In the genomic region with DNA sequence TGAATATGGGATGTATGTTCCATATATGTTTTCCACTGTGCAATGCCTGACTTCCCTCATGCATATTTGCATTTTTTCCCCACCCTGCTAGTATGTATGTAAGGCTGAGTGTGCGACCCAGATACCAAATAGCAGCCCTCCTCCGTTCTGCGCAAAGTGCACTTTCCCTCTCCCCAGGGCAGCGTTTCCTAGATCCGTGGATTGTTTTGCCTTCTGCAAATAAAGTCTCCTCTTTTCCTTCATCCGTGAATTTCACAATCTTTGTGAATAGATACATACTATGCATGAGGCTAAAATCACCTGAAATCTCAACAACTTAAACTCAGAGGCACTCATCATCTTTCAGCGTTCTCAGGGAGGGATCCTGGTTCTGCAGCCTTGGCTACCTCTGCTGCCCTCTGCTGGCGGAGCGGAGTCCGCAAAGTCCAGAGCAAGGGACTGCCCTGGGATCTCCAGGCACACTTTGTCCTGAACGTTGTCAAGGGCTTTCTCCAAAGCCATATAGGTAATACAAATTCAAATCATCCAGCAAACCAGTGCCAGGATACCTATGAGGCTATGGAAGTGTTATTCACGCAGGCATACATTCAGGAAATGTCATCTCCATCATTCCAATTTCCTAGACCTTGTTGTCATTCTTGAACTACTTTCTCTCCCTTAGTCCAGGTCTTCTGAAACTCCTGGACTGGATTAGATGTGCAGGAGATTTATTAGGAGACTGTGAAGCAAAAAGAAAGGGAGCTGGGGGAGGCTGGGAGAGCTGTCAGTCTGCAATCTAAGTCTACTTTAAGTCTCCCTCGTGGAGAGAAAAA, we compare ENCODE assay signal across 8 cellular contexts. TPM values are rescaled to one million over a fixed set of nuclear protein-coding genes. Genes with fewer than 3 reads are reported as not detected.
DNase-seq lines count a peak whose midpoint lies in the region; ATAC-seq and TF ChIP-seq lines count a peak whose summit lies in the region.

No MANE protein-coding gene starts in this region.

- ATAC-seq in HG02763 (IDR thresholded peaks at IDR 0.05; ENCODE audit: unreplicated experiment) = peak; percentile 88

- peak; percentile 94 for TF ChIP-seq CTCF in GM12874 (IDR thresholded peaks at IDR 0.05; ENCODE audit: insufficient read depth, low read depth, low read length)
- peak; percentile 99 for TF ChIP-seq CTCF in choroid plexus epithelial cell (conservative IDR thresholded peaks at IDR 0.05; ENCODE audit: low read depth, low read length)
- TF ChIP-seq CTCF in lower leg skin (IDR thresholded peaks at IDR 0.05) = no peak

- H3K4me3 ChIP-seq in choroid plexus epithelial cell (ENCODE audit: low read depth, low read length) (no peak overlapping the region), lower leg skin (ENCODE audit: low read depth, poor library complexity, severe bottlenecking) (no peak overlapping the region)

- intact Hi-C loops in lower leg skin (cut with DNase I; ENCODE audit: low total_unique reads) = no loop called here

- TF ChIP-seq POLR2A in lower leg skin (IDR thresholded peaks at IDR 0.05) = no peak

- 37 to 39% methylated on average over 13 of the region's 13 CpGs for WGBS in lower leg skin, 2 donors

- peak; percentile 31 for DNase-seq in A172 (ENCODE audit: low spot score)
- peak; percentile 30 for DNase-seq in NCI-H2029 treated with DMSO at 0.1 percent for 48 hours (lab: John Stamatoyannopoulos, UW)
- DNase-seq in activated CD4-positive, alpha-beta T cell treated with anti-CD3 and anti-CD28 coated beads for 24 hours (ENCODE audit: low read depth in 2 of 2) = peak; percentile 69 to 75
- DNase-seq in choroid plexus epithelial cell (ENCODE audit: low read depth) = peak; percentile 77
- DNase-seq in lower leg skin (ENCODE audit: low spot score in 2 of 2) = peak; percentile 45 to 95
- peak; percentile 57 to 64 (median 57) for DNase-seq in stimulated activated CD4-positive, alpha-beta T cell treated with anti-CD3 and anti-CD28 coated beads, TNF-alpha, amount 100 ng/mL, for 4 hours (ENCODE audit: low read depth in 3 of 3)

RNA-seq across cellular contexts. Expression of gene CNTF, which starts 53.1 kb away (rescaled TPM):
- total RNA-seq in A172 (2014; rRNA removed; shearing (Covaris generic)) = 0.07 and 0.41 TPM in 2 replicates
- total RNA-seq in lower leg skin = 1 to 10 TPM in 3 of 4 donors, under 1 TPM in 1; 0.89 to 2.3 (median 1.6) TPM

RNA-seq across cellular contexts. Expression of gene GLYAT, which starts 56.2 kb away (rescaled TPM):
- not detected in 2 replicates for total RNA-seq in A172 (2014; rRNA removed; shearing (Covaris generic))
- under 1 TPM in 1 of 4 donors, not detected in 3; 0.17 TPM for total RNA-seq in lower leg skin

Comparison
In these comparisons a context has a peak if more than half of its experiments do, and no peak if none do; other contexts are left out.
1. CTCF ChIP-seq: peak in GM12874 (single experiment) and choroid plexus epithelial cell (single experiment); none in lower leg skin (0 of 3).
2. Peak in every context shown above with its lines, with median percentiles within 50 percentile points of each other: DNase-seq.